ENCODE assay signal across 8 cellular contexts in genomic region chr7:101126651-101127459, GRCh38. TPM values are rescaled to one million over a fixed set of nuclear protein-coding genes. Genes with fewer than 3 reads are reported as not detected.
DNase-seq lines count a peak whose midpoint lies in the region; ATAC-seq and TF ChIP-seq lines count a peak whose summit lies in the region.

TSS of gene SERPINE1 (plus strand) at chr7:101127104. CDS start at chr7:101128394, 1,290 bp downstream.

- H3K9me3 ChIP-seq in cardiac muscle cell (ENCODE audit: low read depth), result no peaks in the 10 kb centered on the region

- no peaks in the 10 kb centered on the region for H3K36me3 ChIP-seq in cardiac muscle cell

- H3K4me3 Mint-ChIP-seq in activated naive CD8-positive, alpha-beta T cell, result peak within 1 kb of the TSS; percentile 61

- H3K27ac ChIP-seq in cardiac muscle cell, result peak within 1 kb of the TSS; percentile 21

- peaks cover 24% of the 10 kb centered on the region for H3K27me3 Mint-ChIP-seq in activated naive CD8-positive, alpha-beta T cell

- no peaks in the 10 kb centered on the region for H3K27me3 ChIP-seq in cardiac muscle cell

- H3K4me3 ChIP-seq in cardiac muscle cell, result no peak within 1 kb of the TSS

- H3K9me3 Mint-ChIP-seq in activated naive CD8-positive, alpha-beta T cell (ENCODE audit: low read depth), result no peaks in the 10 kb centered on the region

- no peak within 1 kb of the TSS for H3K27ac Mint-ChIP-seq in activated naive CD8-positive, alpha-beta T cell

- DNase-seq in NCI-H2171 treated with DMSO at 0.1 percent for 48 hours (lab: John Stamatoyannopoulos, UW), result peak; percentile 36
- DNase-seq in NCI-H2171 (lab: John Stamatoyannopoulos, UW), result no peak
- peak; percentile 100 for DNase-seq in RPMI7951 (ENCODE audit: low read depth)
- peak; percentile 69 to 100 for DNase-seq in cardiac muscle cell (ENCODE audit: low read depth in 1 of 2, low spot score in 1 of 2)
- peak; percentile 42 for DNase-seq in pons (ENCODE audit: low spot score)

- peak; percentile 52 for ATAC-seq in HG02885 (IDR thresholded peaks at IDR 0.05; ENCODE audit: poor library complexity, unreplicated experiment)
- no peak for ATAC-seq in GM18502 (IDR thresholded peaks at IDR 0.05; ENCODE audit: poor library complexity, unreplicated experiment)

- peak; percentile 30 for TF ChIP-seq CTCF in cardiac muscle cell (IDR thresholded peaks at IDR 0.05; ENCODE audit: low read depth, low read length)

- H3K4me1 ChIP-seq in cardiac muscle cell (ENCODE audit: low read depth), result peaks cover 26% of the 10 kb centered on the region

- peaks cover 30% of the 10 kb centered on the region for H3K4me1 Mint-ChIP-seq in activated naive CD8-positive, alpha-beta T cell (ENCODE audit: low read depth)

- no peaks in the 10 kb centered on the region for H3K36me3 Mint-ChIP-seq in activated naive CD8-positive, alpha-beta T cell

RNA-seq across cellular contexts. Expression of gene SERPINE1, which starts in this region (rescaled TPM):
- 221 and 238 TPM in 2 replicates for total RNA-seq in RPMI7951 (2014; rRNA removed; shearing (Covaris generic))
- 1.1 and 1.6 TPM in 2 replicates for total RNA-seq in cardiac muscle cell
- 1.9 and 5.7 TPM in 2 replicates for polyA plus RNA-seq in cardiac muscle cell

Comparison
In these comparisons a context has a peak if more than half of its experiments do, and no peak if none do; other contexts are left out.
1. RNA of gene SERPINE1 (total RNA-seq): 221 to 238 TPM in RPMI7951; 1.1 to 1.6 TPM in cardiac muscle cell; every median in the first group is over 10 times any median in the second.